In the genomic region with DNA sequence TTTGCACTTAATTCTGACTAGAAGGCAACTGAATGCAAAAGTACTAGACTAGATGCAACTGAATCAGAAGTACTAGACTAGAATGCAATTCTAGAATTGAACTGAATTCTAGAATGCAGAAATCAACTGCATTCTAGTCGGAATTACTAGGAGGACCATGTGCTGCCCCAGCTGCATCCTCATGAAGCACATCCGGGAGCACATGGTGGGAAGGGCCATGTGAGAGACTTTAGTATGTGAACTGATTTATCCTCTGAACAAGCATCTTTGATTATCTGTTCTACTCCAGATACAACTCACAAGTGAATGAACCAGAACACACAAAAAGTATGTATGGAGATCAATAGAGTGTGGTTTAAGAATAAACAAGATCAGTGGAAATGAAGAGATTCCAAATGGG, we compare ENCODE assay signal across 21 cellular contexts.
DNase-seq lines count a peak whose midpoint lies in the region; ATAC-seq and TF ChIP-seq lines count a peak whose summit lies in the region.
"Had no signal": no experiment of that assay in that cellular context is flagged by ENCODE, and none has a peak within 500 bp of the region (broad histone marks: within the 10 kb centered on the region; RNA-seq: fewer than 3 reads in every experiment).

No MANE protein-coding gene starts in this region.

- H3K4me3 ChIP-seq in liver (ENCODE audit: low read depth in 1 of 3, low read length in 3 of 3), result no peak overlapping the region
- H3K4me3 ChIP-seq in gastrocnemius medialis, result no peak overlapping the region
- H3K4me3 ChIP-seq: BLaER1, GM23338, HAP-1, PC-9 had no signal

- intact Hi-C loops in activated T-helper 1 cell treated with anti-CD3 and anti-CD28 coated beads, Interleukin-12 subunit alpha, Interleukin-12 subunit beta, Interleukin-2, Interleukin-4 antibody, amounts not matched to agents 30 ng/mL and 10 ng/mL and 1 ng/mL, durations not matched to agents 14 hours and 24 hours and 36 hours (cut with micrococcal nuclease), result loop anchor here (10.0 kb wide), 2 partner anchors 534 to 564 kb away; partner anchors contain the start of gene XRCC2
- intact Hi-C loops in gastrocnemius medialis (cut with DNase I; ENCODE audit: low total_unique reads), result loop anchor here (5.0 kb wide), 1 partner anchor 113 kb away; the partner anchor contains the start of gene GALNT11

- no peak for ATAC-seq in stimulated activated naive CD8-positive, alpha-beta T cell treated with anti-CD3 and anti-CD28 coated beads, Interleukin-15, amount 100 ng/mL, for 72 hours
- ATAC-seq in stimulated activated naive CD8-positive, alpha-beta T cell treated with anti-CD3 and anti-CD28 coated beads, Interleukin-15, Interleukin-2, amounts not matched to agents 100 U/mL and 50 U/mL, for 24 hours, result no peak
- ATAC-seq in stimulated activated naive B cell treated with anti-CD40 and anti-IgM and Interleukin-4, amounts not matched to agents 10 μg/mL and 1 μg/mL and 100 μg/mL, for 72 hours (replicated peaks), result no peak
- ATAC-seq in HG03457 (IDR thresholded peaks at IDR 0.05; ENCODE audit: unreplicated experiment), result no peak
- no peak for ATAC-seq in gastrocnemius medialis
- ATAC-seq: GM23338 had no signal

- H3K27me3 Mint-ChIP-seq in stimulated activated naive CD8-positive, alpha-beta T cell treated with anti-CD3 and anti-CD28 coated beads, Interleukin-15, amount 100 ng/mL, for 72 hours, result no peaks in the 10 kb centered on the region
- H3K27me3 Mint-ChIP-seq in activated T-helper 1 cell treated with anti-CD3 and anti-CD28 coated beads, Interleukin-12 subunit alpha, Interleukin-12 subunit beta, Interleukin-2, Interleukin-4 antibody, amounts not matched to agents 30 ng/mL and 10 ng/mL and 1 ng/mL, durations not matched to agents 14 hours and 24 hours and 36 hours (ENCODE audit: insufficient read depth), result no peaks in the 10 kb centered on the region
- no peaks in the 10 kb centered on the region for H3K27me3 Mint-ChIP-seq in stimulated activated naive B cell treated with anti-CD40 and anti-IgM and Interleukin-4, amounts not matched to agents 10 μg/mL and 1 μg/mL and 100 μg/mL, for 72 hours

- H3K4me1 ChIP-seq in liver (ENCODE audit: control insufficient read depth in 4 of 4, insufficient read depth in 4 of 4, low read length in 3 of 4), result peaks cover 0 to 12% (median 3%) of the 10 kb centered on the region in 4 donors
- peaks cover 0 to 3% of the 10 kb centered on the region in 2 donors for H3K4me1 ChIP-seq in gastrocnemius medialis
- H3K4me1 ChIP-seq: HAP-1 had no signal

- H3K36me3 ChIP-seq in liver (ENCODE audit: control insufficient read depth in 4 of 4, insufficient read depth in 3 of 4, low read depth in 1 of 4, low read length in 3 of 4) (peaks cover 1 to 52% (median 46%) of the 10 kb centered on the region in 4 donors), gastrocnemius medialis (peaks cover 3 to 84% of the 10 kb centered on the region in 2 donors)

- TF ChIP-seq CTCF in liver (IDR thresholded peaks at IDR 0.05; ENCODE audit: low read depth, low read length, missing input control), result no peak
- no peak for TF ChIP-seq CTCF in gastrocnemius medialis (IDR thresholded peaks at IDR 0.05 in 4 of 5, conservative IDR thresholded peaks at IDR 0.05 in 1 of 5)

- H3K36me3 Mint-ChIP-seq in activated T-helper 1 cell treated with anti-CD3 and anti-CD28 coated beads, Interleukin-12 subunit alpha, Interleukin-12 subunit beta, Interleukin-2, Interleukin-4 antibody, amounts not matched to agents 30 ng/mL and 10 ng/mL and 1 ng/mL, durations not matched to agents 14 hours and 24 hours and 36 hours (ENCODE audit: low read depth), result peaks cover 32% of the 10 kb centered on the region
- peaks cover 41 to 67% of the 10 kb centered on the region in 2 donors for H3K36me3 Mint-ChIP-seq in stimulated activated naive B cell treated with anti-CD40 and anti-IgM and Interleukin-4, amounts not matched to agents 10 μg/mL and 1 μg/mL and 100 μg/mL, for 72 hours

- H3K9ac ChIP-seq in liver (ENCODE audit: low read depth in 1 of 2, low read length in 2 of 2), result no peak overlapping the region
- H3K9ac ChIP-seq: BLaER1 had no signal

- no peaks in the 10 kb centered on the region for H3K27me3 ChIP-seq in liver (ENCODE audit: control insufficient read depth in 4 of 4, insufficient read depth in 4 of 4, low read length in 3 of 4)
- no peaks in the 10 kb centered on the region for H3K27me3 ChIP-seq in gastrocnemius medialis
- H3K27me3 ChIP-seq: BLaER1 had no signal

- DNase-seq in stimulated activated naive CD8-positive, alpha-beta T cell treated with anti-CD3 and anti-CD28 coated beads, Interleukin-15, amount 100 ng/mL, for 72 hours, result no peak
- no peak for DNase-seq in stimulated activated naive CD8-positive, alpha-beta T cell treated with anti-CD3 and anti-CD28 coated beads, Interleukin-15, Interleukin-2, amounts not matched to agents 100 U/mL and 50 U/mL, for 24 hours
- DNase-seq in activated T-helper 1 cell treated with anti-CD3 and anti-CD28 coated beads, Interleukin-12 subunit alpha, Interleukin-12 subunit beta, Interleukin-2, Interleukin-4 antibody, amounts not matched to agents 30 ng/mL and 10 ng/mL and 1 ng/mL, durations not matched to agents 14 hours and 24 hours and 36 hours (ENCODE audit: low spot score), result no peak
- DNase-seq in stimulated activated naive B cell treated with anti-CD40 and anti-IgM and Interleukin-4, amounts not matched to agents 10 μg/mL and 1 μg/mL and 100 μg/mL, for 72 hours, result no peak
- DNase-seq in NCI-H226, result no peak
- DNase-seq in gastrocnemius medialis, result no peak
- DNase-seq: KBM-7, MM.1S, NCI-H1048, NCI-H1417 treated with DMSO at 0.1 percent for 48 hours, NCI-H187, NCI-H2107, NCI-H69, PC-9, RPMI8226, SHP77 treated with DMSO at 0.1 percent for 48 hours had no signal

- no peaks in the 10 kb centered on the region for H3K9me3 Mint-ChIP-seq in stimulated activated naive CD8-positive, alpha-beta T cell treated with anti-CD3 and anti-CD28 coated beads, Interleukin-15, amount 100 ng/mL, for 72 hours
- H3K9me3 Mint-ChIP-seq in activated T-helper 1 cell treated with anti-CD3 and anti-CD28 coated beads, Interleukin-12 subunit alpha, Interleukin-12 subunit beta, Interleukin-2, Interleukin-4 antibody, amounts not matched to agents 30 ng/mL and 10 ng/mL and 1 ng/mL, durations not matched to agents 14 hours and 24 hours and 36 hours, result no peaks in the 10 kb centered on the region
- H3K9me3 Mint-ChIP-seq in stimulated activated naive B cell treated with anti-CD40 and anti-IgM and Interleukin-4, amounts not matched to agents 10 μg/mL and 1 μg/mL and 100 μg/mL, for 72 hours, result no peaks in the 10 kb centered on the region
- H3K9me3 Mint-ChIP-seq: GM23338 had no signal

- H3K4me1 Mint-ChIP-seq in stimulated activated naive CD8-positive, alpha-beta T cell treated with anti-CD3 and anti-CD28 coated beads, Interleukin-15, amount 100 ng/mL, for 72 hours, result peaks cover 33% of the 10 kb centered on the region
- H3K4me1 Mint-ChIP-seq in activated T-helper 1 cell treated with anti-CD3 and anti-CD28 coated beads, Interleukin-12 subunit alpha, Interleukin-12 subunit beta, Interleukin-2, Interleukin-4 antibody, amounts not matched to agents 30 ng/mL and 10 ng/mL and 1 ng/mL, durations not matched to agents 14 hours and 24 hours and 36 hours (ENCODE audit: low read depth), result peaks cover 33% of the 10 kb centered on the region
- H3K4me1 Mint-ChIP-seq in stimulated activated naive B cell treated with anti-CD40 and anti-IgM and Interleukin-4, amounts not matched to agents 10 μg/mL and 1 μg/mL and 100 μg/mL, for 72 hours, result no peaks in the 10 kb centered on the region

- in situ Hi-C loops in gastrocnemius medialis (cut with MboI; ENCODE audit: low sequenced_read_pairs in 4 of 4), result no loop called here

- H3K4me3 Mint-ChIP-seq in stimulated activated naive CD8-positive, alpha-beta T cell treated with anti-CD3 and anti-CD28 coated beads, Interleukin-15, amount 100 ng/mL, for 72 hours, result no peak overlapping the region
- no peak overlapping the region for H3K4me3 Mint-ChIP-seq in activated T-helper 1 cell treated with anti-CD3 and anti-CD28 coated beads, Interleukin-12 subunit alpha, Interleukin-12 subunit beta, Interleukin-2, Interleukin-4 antibody, amounts not matched to agents 30 ng/mL and 10 ng/mL and 1 ng/mL, durations not matched to agents 14 hours and 24 hours and 36 hours
- H3K4me3 Mint-ChIP-seq in stimulated activated naive B cell treated with anti-CD40 and anti-IgM and Interleukin-4, amounts not matched to agents 10 μg/mL and 1 μg/mL and 100 μg/mL, for 72 hours, result no peak overlapping the region
- H3K4me3 Mint-ChIP-seq: GM23338 had no signal

- peak overlapping the region; percentile 21 to 27 for H3K27ac Mint-ChIP-seq in stimulated activated naive CD8-positive, alpha-beta T cell treated with anti-CD3 and anti-CD28 coated beads, Interleukin-15, amount 100 ng/mL, for 72 hours
- peak overlapping the region; percentile 9 for H3K27ac Mint-ChIP-seq in activated T-helper 1 cell treated with anti-CD3 and anti-CD28 coated beads, Interleukin-12 subunit alpha, Interleukin-12 subunit beta, Interleukin-2, Interleukin-4 antibody, amounts not matched to agents 30 ng/mL and 10 ng/mL and 1 ng/mL, durations not matched to agents 14 hours and 24 hours and 36 hours
- peak overlapping the region; percentile 17 for H3K27ac Mint-ChIP-seq in stimulated activated naive B cell treated with anti-CD40 and anti-IgM and Interleukin-4, amounts not matched to agents 10 μg/mL and 1 μg/mL and 100 μg/mL, for 72 hours
- H3K27ac Mint-ChIP-seq: GM23338 had no signal

- no peak for TF ChIP-seq RAD21 in liver (IDR thresholded peaks at IDR 0.05)

- TF ChIP-seq POLR2A in gastrocnemius medialis (IDR thresholded peaks at IDR 0.05), result no peak

- H3K9me3 ChIP-seq in liver (ENCODE audit: control insufficient read depth in 4 of 4, low read length in 3 of 4) (no peaks in the 10 kb centered on the region), gastrocnemius medialis (no peaks in the 10 kb centered on the region)
- H3K9me3 ChIP-seq: BLaER1, HAP-1 had no signal

- WGBS in liver, result 97% methylated on average over 2 of the region's 2 CpGs

- H3K27ac ChIP-seq in liver (ENCODE audit: low read depth in 1 of 2, low read length in 2 of 2) (peak overlapping the region; percentile 70 to 79), gastrocnemius medialis (no peak overlapping the region)
- H3K27ac ChIP-seq: BLaER1, PC-9 had no signal

TF ChIP-seq in liver, 16 proteins besides CTCF, POLR2A, EP300 and RAD21 (continues in another document):
- no peak for TF ChIP-seq NR2F2 (IDR thresholded peaks at IDR 0.05)

Comparison
In these comparisons a context has a peak if more than half of its experiments do, and no peak if none do; other contexts are left out.
1. H3K27ac ChIP-seq: peak in liver (2 of 2); none in gastrocnemius medialis (0 of 4).
2. Peak in every context shown above with its lines, with median percentiles within 50 percentile points of each other: H3K27ac Mint-ChIP-seq.